In genomic region chr10:93357680-93358079, GRCh38 we compare ENCODE assay signal across 8 cellular contexts.
DNase-seq lines count a peak whose midpoint lies in the region; ATAC-seq and TF ChIP-seq lines count a peak whose summit lies in the region.

No MANE protein-coding gene starts in this region.

- CTCF ChIA-PET in activated CD4-positive, alpha-beta memory T cell treated with anti-CD3 and anti-CD28 coated beads, Interleukin-2, amount 10 ng/mL, durations not matched to agents 7 days and 5 days (lab: Charles Lee): interaction anchor here (0.7 to 3.8 kb wide), 15 partner anchors 10 to 393 kb away, joined by 3 to 38 read pairs (median 5); partner anchors contain the start of gene MYOF

- peaks cover 5% of the 10 kb centered on the region for H3K4me1 Mint-ChIP-seq in activated CD4-positive, alpha-beta memory T cell treated with anti-CD3 and anti-CD28 coated beads, Interleukin-2, amount 10 ng/mL, durations not matched to agents 7 days and 5 days

- H3K4me3 Mint-ChIP-seq in activated CD4-positive, alpha-beta memory T cell treated with anti-CD3 and anti-CD28 coated beads, Interleukin-2, amount 10 ng/mL, durations not matched to agents 7 days and 5 days: no peak overlapping the region

- H3K36me3 ChIP-seq in heart left ventricle: peaks cover 0 to 100% (median 84%) of the 10 kb centered on the region in 9 donors

- peaks cover 0 to 4% (median 0%) of the 10 kb centered on the region in 12 donors for H3K9me3 ChIP-seq in heart left ventricle

- intact Hi-C loops in heart left ventricle (cut with DNase I) (loop anchor here in 7 of 10 donors (10.0 kb wide), 4 partner anchors 243 to 473 kb away; partner anchors contain the start of gene CYP26A1 (in 1 of the 7)), Right ventricle myocardium inferior (cut with DNase I) (loop anchor here (10.0 kb wide), 1 partner anchor 473 kb away; no protein-coding TSS in a partner anchor)

- WGBS in heart left ventricle, 4 donors: 12 to 22% (median 18%) methylated on average over 5 of the region's 5 CpGs

- no peaks in the 10 kb centered on the region for H3K27me3 ChIP-seq in heart left ventricle

- H3K27ac ChIP-seq in heart left ventricle: no peak overlapping the region

- peaks cover 2% of the 10 kb centered on the region for H3K9me3 Mint-ChIP-seq in activated CD4-positive, alpha-beta memory T cell treated with anti-CD3 and anti-CD28 coated beads, Interleukin-2, amount 10 ng/mL, durations not matched to agents 7 days and 5 days

- DNase-seq in heart left ventricle: no peak
- DNase-seq in Right ventricle myocardium inferior (ENCODE audit: missing footprints): no peak
- peak; percentile 42 for DNase-seq in NCI-H146 treated with DMSO at 0.1 percent for 48 hours (lab: John Stamatoyannopoulos, UW; ENCODE audit: unreplicated experiment)
- peak; percentile 30 for DNase-seq in activated CD4-positive, alpha-beta memory T cell treated with anti-CD3 and anti-CD28 coated beads, Interleukin-2, amount 10 ng/mL, durations not matched to agents 7 days and 5 days
- DNase-seq in inferior parietal cortex (ENCODE audit: extremely low spot score): peak; percentile 48

- POLR2A ChIA-PET in activated CD4-positive, alpha-beta memory T cell treated with anti-CD3 and anti-CD28 coated beads, Interleukin-2, amount 10 ng/mL, durations not matched to agents 7 days and 5 days (lab: Charles Lee): no interaction called here

- ATAC-seq in heart left ventricle (peak in 2 of 4 donors; percentile 39 to 53), Right ventricle myocardium inferior (no peak), HG03565 (IDR thresholded peaks at IDR 0.05; ENCODE audit: unreplicated experiment) (no peak), HG03095 (IDR thresholded peaks at IDR 0.05; ENCODE audit: unreplicated experiment) (no peak), HG03439 (IDR thresholded peaks at IDR 0.05; ENCODE audit: unreplicated experiment) (no peak)

- peaks cover 12% of the 10 kb centered on the region for H3K36me3 Mint-ChIP-seq in activated CD4-positive, alpha-beta memory T cell treated with anti-CD3 and anti-CD28 coated beads, Interleukin-2, amount 10 ng/mL, durations not matched to agents 7 days and 5 days (ENCODE audit: low read depth)

- H3K27ac Mint-ChIP-seq in activated CD4-positive, alpha-beta memory T cell treated with anti-CD3 and anti-CD28 coated beads, Interleukin-2, amount 10 ng/mL, durations not matched to agents 7 days and 5 days: no peak overlapping the region

- no peak overlapping the region for H3K4me3 ChIP-seq in heart left ventricle

- H3K27me3 Mint-ChIP-seq in activated CD4-positive, alpha-beta memory T cell treated with anti-CD3 and anti-CD28 coated beads, Interleukin-2, amount 10 ng/mL, durations not matched to agents 7 days and 5 days: no peaks in the 10 kb centered on the region

- H3K4me1 ChIP-seq in heart left ventricle: no peaks in the 10 kb centered on the region

- TF ChIP-seq POLR2A in heart left ventricle (IDR thresholded peaks at IDR 0.05): no peak

- TF ChIP-seq CTCF in heart left ventricle (IDR thresholded peaks at IDR 0.05): peak in 11 of 12 donors; percentile 14 to 54 (median 37)

Comparison
In these comparisons a context has a peak if more than half of its experiments do, and no peak if none do; other contexts are left out.
1. DNase-seq: peak in NCI-H146 treated with DMSO at 0.1 percent for 48 hours (single experiment), activated CD4-positive, alpha-beta memory T cell treated with anti-CD3 and anti-CD28 coated beads, Interleukin-2, amount 10 ng/mL, durations not matched to agents 7 days and 5 days (single experiment) and inferior parietal cortex (single experiment); none in heart left ventricle (0 of 5) and Right ventricle myocardium inferior (single experiment).